ENCODE assay signal across 20 cellular contexts in the genomic region with DNA sequence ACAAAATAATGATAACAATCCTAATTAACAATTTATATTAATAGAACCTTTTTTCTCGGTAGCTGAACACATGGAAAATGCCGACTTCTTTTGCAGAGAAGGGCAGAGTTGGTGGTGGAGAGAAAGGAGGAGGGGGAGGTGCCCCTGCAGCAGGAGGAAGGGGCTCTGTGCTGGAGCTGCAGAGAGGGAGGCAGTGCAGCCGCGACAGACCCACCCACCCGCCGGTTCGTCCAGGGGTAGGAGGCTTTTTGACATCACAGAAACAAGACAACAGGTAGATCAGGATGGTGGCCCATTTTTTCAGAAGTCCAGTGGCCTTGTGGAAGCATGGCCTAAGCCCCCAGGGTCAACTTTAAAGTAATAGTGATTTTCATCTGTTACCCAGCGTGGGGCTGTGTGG.
"Had no signal": no experiment of that assay in that cellular context is flagged by ENCODE, and none has a peak within 500 bp of the region (broad histone marks: within the 10 kb centered on the region; RNA-seq: fewer than 3 reads in every experiment).

No MANE protein-coding gene starts in this region.

- H3K4me3 ChIP-seq: coronary artery, dorsolateral prefrontal cortex, esophagus muscularis mucosa, gastroesophageal sphincter, heart left ventricle, hepatocyte, left ventricle myocardium inferior, lower lobe of right lung, mucosa of descending colon had no signal

- H3K4me2 ChIP-seq: hepatocyte had no signal

- DNase-seq: dermis blood vessel endothelial cell; dorsolateral prefrontal cortex; effector CD4-positive, alpha-beta T cell; effector memory CD4-positive, alpha-beta T cell; foreskin keratinocyte; heart left ventricle; hypothalamus; immature natural killer cell; islet precursor cell; kidney; kidney glomerular epithelial cell; left colon; left ventricle myocardium inferior; lower lobe of right lung; mesenchymal stem cell; mucosa of descending colon had no signal

- H3K79me2 ChIP-seq: hepatocyte had no signal

- H3K27me3 ChIP-seq: foreskin keratinocyte, hepatocyte had no signal

- H3K36me3 ChIP-seq: esophagus muscularis mucosa, gastroesophageal sphincter, heart left ventricle, left ventricle myocardium inferior, lower lobe of right lung had no signal

- H3K27ac ChIP-seq: coronary artery, dorsolateral prefrontal cortex, esophagus muscularis mucosa, foreskin keratinocyte, gastroesophageal sphincter, heart left ventricle, hepatocyte, left ventricle myocardium inferior, lower lobe of right lung had no signal

- H3K9me3 ChIP-seq: heart left ventricle, left ventricle myocardium inferior, lower lobe of right lung had no signal

- H2AFZ ChIP-seq: hepatocyte had no signal

- H3K4me1 ChIP-seq: esophagus muscularis mucosa, foreskin keratinocyte, gastroesophageal sphincter, heart left ventricle, left ventricle myocardium inferior, lower lobe of right lung had no signal
